12 cellular contexts compared by ENCODE assay signal in genomic region chr22:46770151-46770641, GRCh38. TPM values are rescaled to one million over a fixed set of nuclear protein-coding genes. Genes with fewer than 3 reads are reported as not detected.
A peak's percentile ranks its signal among the peaks of the same experiment; 100 is the strongest.
DNase-seq lines count a peak whose midpoint lies in the region; ATAC-seq and TF ChIP-seq lines count a peak whose summit lies in the region.
"Had no signal": no experiment of that assay in that cellular context is flagged by ENCODE, and none has a peak within 500 bp of the region (broad histone marks: within the 10 kb centered on the region; RNA-seq: fewer than 3 reads in every experiment).

No MANE protein-coding gene starts in this region.

- peaks cover 9 to 28% of the 10 kb centered on the region in 2 donors for H3K36me3 Mint-ChIP-seq in CD4-positive, alpha-beta memory T cell

- peak overlapping the region in 4 of 8 donors; percentile 69 to 88 (median 73) for H3K4me3 Mint-ChIP-seq in CD4-positive, alpha-beta memory T cell

- TF ChIP-seq CTCF in gastroesophageal sphincter (IDR thresholded peaks at IDR 0.05), result no peak

- H3K27ac Mint-ChIP-seq in CD4-positive, alpha-beta memory T cell, result peak overlapping the region; percentile 79 to 99 (median 95)

- no peak for TF ChIP-seq EP300 in gastroesophageal sphincter (IDR thresholded peaks at IDR 0.05)

- intact Hi-C loops in CD4-positive, alpha-beta memory T cell (cut with micrococcal nuclease), result no loop called here
- intact Hi-C loops in posterior vena cava (cut with DNase I), result no loop called here

- H3K27me3 Mint-ChIP-seq in CD4-positive, alpha-beta memory T cell, result no peaks in the 10 kb centered on the region

- H3K4me3 ChIP-seq in CD4-positive, alpha-beta memory T cell (ENCODE audit: low read length in 2 of 2), result no peak overlapping the region
- no peak overlapping the region for H3K4me3 ChIP-seq in SJCRH30
- H3K4me3 ChIP-seq in gastroesophageal sphincter, result no peak overlapping the region
- H3K4me3 ChIP-seq: testis had no signal

- H3K4me1 ChIP-seq in CD4-positive, alpha-beta memory T cell (ENCODE audit: insufficient read depth, low read length), result peaks cover 66% of the 10 kb centered on the region
- peaks cover 35% of the 10 kb centered on the region for H3K4me1 ChIP-seq in SJCRH30
- H3K4me1 ChIP-seq in gastroesophageal sphincter, result peaks cover 0 to 60% (median 10%) of the 10 kb centered on the region in 3 donors

- no peaks in the 10 kb centered on the region for H3K36me3 ChIP-seq in CD4-positive, alpha-beta memory T cell (ENCODE audit: insufficient read depth, low read length)
- H3K36me3 ChIP-seq in SJCRH30 (no peaks in the 10 kb centered on the region), gastroesophageal sphincter (no peaks in the 10 kb centered on the region)

- DNase-seq in CD4-positive, alpha-beta memory T cell, result no peak
- DNase-seq in SJCRH30, result peak; percentile 91 to 94
- peak; percentile 73 for DNase-seq in posterior vena cava (ENCODE audit: low spot score)
- no peak for DNase-seq in retina
- no peak for DNase-seq in epidermal melanocyte (ENCODE audit: insufficient read length, low spot score)
- DNase-seq in SW 1271 (lab: John Stamatoyannopoulos, UW), result no peak
- DNase-seq: NCI-H2029; stimulated activated CD4-positive, alpha-beta T cell treated with anti-CD3 and anti-CD28 coated beads, Interleukin-12 subunit alpha, Interleukin-12 subunit beta, amount 100 ng/mL, for 4 hours had no signal

- H3K4me1 Mint-ChIP-seq in CD4-positive, alpha-beta memory T cell, result peaks cover 45 to 81% (median 65%) of the 10 kb centered on the region in 4 donors

- CTCF ChIA-PET in CD4-positive, alpha-beta memory T cell (lab: Charles Lee; ENCODE audit: partially characterized antibody), result interaction anchor here (0.9 to 1.5 kb wide), 4 partner anchors 10 to 33 kb away, joined by 3 to 6 read pairs (median 4); no protein-coding TSS in a partner anchor

- peak overlapping the region; percentile 37 for H3K27ac ChIP-seq in CD4-positive, alpha-beta memory T cell (ENCODE audit: low read depth, low read length)
- peak overlapping the region; percentile 58 for H3K27ac ChIP-seq in SJCRH30
- H3K27ac ChIP-seq in gastroesophageal sphincter, result peak overlapping the region in 3 of 4 donors; percentile 51 to 62 (median 61)

- ATAC-seq in gastroesophageal sphincter, result peak; percentile 20
- ATAC-seq in HG03521 (IDR thresholded peaks at IDR 0.05; ENCODE audit: unreplicated experiment), result no peak
- ATAC-seq: HCT116 had no signal

- no peaks in the 10 kb centered on the region for H3K9me3 ChIP-seq in CD4-positive, alpha-beta memory T cell (ENCODE audit: control insufficient read depth in 1 of 2, low read length in 2 of 2)
- H3K9me3 ChIP-seq in SJCRH30 (replicated peaks) (no peaks in the 10 kb centered on the region), gastroesophageal sphincter (no peaks in the 10 kb centered on the region)
- H3K9me3 ChIP-seq: testis had no signal

- no peaks in the 10 kb centered on the region for H3K9me3 Mint-ChIP-seq in CD4-positive, alpha-beta memory T cell

- no peaks in the 10 kb centered on the region for H3K27me3 ChIP-seq in CD4-positive, alpha-beta memory T cell (ENCODE audit: insufficient read depth, low read length)
- H3K27me3 ChIP-seq in SJCRH30, result no peaks in the 10 kb centered on the region
- H3K27me3 ChIP-seq in gastroesophageal sphincter, result no peaks in the 10 kb centered on the region
- H3K27me3 ChIP-seq: testis had no signal

- WGBS in gastroesophageal sphincter (ENCODE audit: low coverage in 1 of 2), 2 donors, result 44 to 73% methylated on average over 2 to 3 of the region's 14 CpGs

- TF ChIP-seq POLR2A in gastroesophageal sphincter (IDR thresholded peaks at IDR 0.05), result no peak

- POLR2A ChIA-PET in CD4-positive, alpha-beta memory T cell (lab: Charles Lee; ENCODE audit: partially characterized antibody), result interaction anchor here (0.9 to 1.0 kb wide), 4 partner anchors 8 to 21 kb away, joined by 3 to 5 read pairs (median 3); partner anchors contain the start of gene TBC1D22A

RNA-seq across cellular contexts. Expression of gene TBC1D22A, which starts 7.7 kb away (rescaled TPM):
- 10 to 100 TPM; 49.0 to 49.2 TPM for total RNA-seq in CD4-positive, alpha-beta memory T cell
- 10 to 100 TPM; 20.6 to 24.4 TPM for polyA plus RNA-seq in CD4-positive, alpha-beta memory T cell
- total RNA-seq in SJCRH30 (2014; rRNA removed; shearing (Covaris generic)), result 8.4 and 8.9 TPM in 2 replicates
- total RNA-seq in gastroesophageal sphincter, result 10 to 100 TPM; 16.2 to 22.2 (median 17.8) TPM
- total RNA-seq in posterior vena cava, result 10 to 100 TPM; 19.3 to 21.7 TPM

RNA-seq across cellular contexts. Expression of gene CERK, which starts 32.1 kb away (rescaled TPM):
- 100 to 1,000 TPM; 161 to 164 TPM for total RNA-seq in CD4-positive, alpha-beta memory T cell
- polyA plus RNA-seq in CD4-positive, alpha-beta memory T cell, result 100 to 1,000 TPM in 1 of 2 donors, 10 to 100 TPM in 1; 91.2 to 111 TPM
- total RNA-seq in SJCRH30 (2014; rRNA removed; shearing (Covaris generic)), result 87.7 and 92.7 TPM in 2 replicates
- total RNA-seq in gastroesophageal sphincter (10 to 100 TPM; 44.6 to 55.9 (median 45.6) TPM), posterior vena cava (10 to 100 TPM; 25.4 to 36.4 TPM)

Comparison
In these comparisons a context has a peak if more than half of its experiments do, and no peak if none do; other contexts are left out.
1. DNase-seq: peak in SJCRH30 (2 of 2) and posterior vena cava (single experiment); none in CD4-positive, alpha-beta memory T cell (0 of 5), retina (single experiment), epidermal melanocyte (single experiment) and SW 1271 (0 of 2).
2. Peak in every context shown above with its lines, with median percentiles within 50 percentile points of each other: H3K27ac ChIP-seq.